21 cellular contexts compared by ENCODE assay signal in genomic region chr22:43850529-43850928, GRCh38. TPM values are rescaled to one million over a fixed set of nuclear protein-coding genes. Genes with fewer than 3 reads are reported as not detected.
"Had no signal": no experiment of that assay in that cellular context is flagged by ENCODE, and none has a peak within 500 bp of the region (broad histone marks: within the 10 kb centered on the region; RNA-seq: fewer than 3 reads in every experiment).

No MANE protein-coding gene starts in this region.

- H3K36me3 ChIP-seq: esophagus squamous epithelium, lower lobe of right lung, transverse colon had no signal

- H3K27ac ChIP-seq: esophagus squamous epithelium, lower lobe of right lung, transverse colon had no signal

- H3K4me2 ChIP-seq: SK-N-SH had no signal

- H3K4me3 ChIP-seq: esophagus squamous epithelium, lower lobe of right lung, transverse colon had no signal

- ATAC-seq: activated CD8-positive, alpha-beta memory T cell treated with anti-CD3 and anti-CD28 coated beads, Interleukin-2, amount 10 ng/mL, durations not matched to agents 7 days and 5 days; activated naive CD8-positive, alpha-beta T cell treated with anti-CD3 and anti-CD28 coated beads, Interleukin-2, amount 50 U/mL, for 24 hours; activated T-helper 17 cell treated with anti-CD3 and anti-CD28 coated beads, Interleukin-2, amount 50 U/mL, for 72 hours; lower lobe of right lung; natural killer cell treated with Interleukin-12 subunit alpha and Interleukin-12 subunit beta and Interleukin-15 and Interleukin-18, amount 100 ng/mL, for 72 hours had no signal

- H3K4me1 ChIP-seq: esophagus squamous epithelium, lower lobe of right lung, transverse colon had no signal

- DNase-seq: activated CD4-positive, alpha-beta memory T cell treated with anti-CD3 and anti-CD28 coated beads, Interleukin-2, amount 10 ng/mL, durations not matched to agents 7 days and 5 days; activated CD4-positive, alpha-beta T cell treated with anti-CD3 and anti-CD28 coated beads for 4 hours; activated CD8-positive, alpha-beta memory T cell treated with anti-CD3 and anti-CD28 coated beads, Interleukin-2, amount 10 ng/mL, durations not matched to agents 7 days and 5 days; activated naive CD4-positive, alpha-beta T cell treated with anti-CD3 and anti-CD28 coated beads for 36 hours; activated naive CD8-positive, alpha-beta T cell treated with anti-CD3 and anti-CD28 coated beads, Interleukin-2, amount 50 U/mL, for 24 hours; activated T-cell treated with anti-CD3 and anti-CD28 coated beads, Interleukin-2, amount 50 U/mL, for 1 hour; central memory CD4-positive, alpha-beta T cell; cortex of kidney; effector CD8-positive, alpha-beta T cell; esophagus squamous epithelium; lower lobe of right lung; SK-N-SH; stimulated activated CD4-positive, alpha-beta T cell treated with anti-CD3 and anti-CD28 coated beads, Interleukin-2, amount 100 ng/mL, for 24 hours; stimulated activated naive CD4-positive, alpha-beta T cell treated with Interleukin-2 at 50 U/mL for 16 hours; transverse colon had no signal

- H3K9ac ChIP-seq: SK-N-SH had no signal

- H3K9me3 ChIP-seq: esophagus squamous epithelium, lower lobe of right lung, SK-N-SH, transverse colon had no signal

- FAIRE-seq: islet of Langerhans, TTC549 had no signal

RNA-seq across cellular contexts. Expression of gene SULT4A1, which starts 11.8 kb away (rescaled TPM):
- total RNA-seq: activated CD4-positive, alpha-beta memory T cell treated with anti-CD3 and anti-CD28 coated beads, Interleukin-2, amount 10 ng/mL, durations not matched to agents 7 days and 5 days; activated CD8-positive, alpha-beta memory T cell treated with anti-CD3 and anti-CD28 coated beads, Interleukin-2, amount 10 ng/mL, durations not matched to agents 7 days and 5 days; activated naive CD4-positive, alpha-beta T cell treated with anti-CD3 and anti-CD28 coated beads for 36 hours; esophagus squamous epithelium; lower lobe of right lung; natural killer cell treated with Interleukin-12 subunit alpha and Interleukin-12 subunit beta and Interleukin-15 and Interleukin-18, amount 100 ng/mL, for 72 hours had no signal

RNA-seq across cellular contexts. Expression of gene PNPLA5, which starts 41.3 kb away (rescaled TPM):
- total RNA-seq: activated CD4-positive, alpha-beta memory T cell treated with anti-CD3 and anti-CD28 coated beads, Interleukin-2, amount 10 ng/mL, durations not matched to agents 7 days and 5 days; activated CD8-positive, alpha-beta memory T cell treated with anti-CD3 and anti-CD28 coated beads, Interleukin-2, amount 10 ng/mL, durations not matched to agents 7 days and 5 days; activated naive CD4-positive, alpha-beta T cell treated with anti-CD3 and anti-CD28 coated beads for 36 hours; activated T-helper 17 cell treated with anti-CD3 and anti-CD28 coated beads, Interleukin-2, amount 50 U/mL, for 72 hours; esophagus squamous epithelium; lower lobe of right lung; mesothelial cell of epicardium; natural killer cell treated with Interleukin-12 subunit alpha and Interleukin-12 subunit beta and Interleukin-15 and Interleukin-18, amount 100 ng/mL, for 72 hours; renal cortical epithelial cell; transverse colon had no signal
- polyA plus RNA-seq: SK-N-SH had no signal
